In the genomic region with DNA sequence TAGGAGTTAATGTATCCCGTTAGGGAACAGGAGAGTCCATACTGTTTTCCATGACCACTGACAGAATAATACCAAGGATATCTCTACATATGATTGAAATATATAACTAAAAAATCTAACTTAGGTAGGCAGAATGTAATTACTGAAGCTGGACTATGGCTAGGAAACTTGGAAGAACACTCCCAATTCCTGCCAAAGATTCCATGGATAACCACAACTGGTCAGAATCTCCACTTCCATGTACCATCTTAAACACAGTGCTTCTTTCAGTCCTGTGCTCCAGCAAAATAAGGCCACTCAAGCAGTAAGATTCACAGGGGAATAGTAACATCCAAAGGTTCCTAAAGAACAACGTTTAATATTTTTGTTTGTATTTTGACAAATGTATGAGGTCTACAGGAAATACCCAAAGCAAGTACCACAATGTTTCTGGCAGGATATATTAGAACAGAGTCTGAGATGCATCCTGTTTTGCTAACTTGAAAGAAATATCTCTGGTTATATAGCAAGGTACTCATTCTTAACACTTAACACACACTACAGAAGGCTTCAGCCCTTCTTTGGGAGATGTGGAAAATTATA, we compare ENCODE assay signal across 29 cellular contexts.
DNase-seq lines count a peak whose midpoint lies in the region; ATAC-seq and TF ChIP-seq lines count a peak whose summit lies in the region.
"Had no signal": no experiment of that assay in that cellular context is flagged by ENCODE, and none has a peak within 500 bp of the region (broad histone marks: within the 10 kb centered on the region; RNA-seq: fewer than 3 reads in every experiment).

No MANE protein-coding gene starts in this region.

- H3K27me3 Mint-ChIP-seq in endothelial cell (ENCODE audit: unreplicated experiment), result peaks cover 3% of the 10 kb centered on the region
- H3K27me3 Mint-ChIP-seq: activated naive CD8-positive, alpha-beta T cell treated with anti-CD3 and anti-CD28 coated beads, Interleukin-2, amount 50 U/mL, for 24 hours; B cell; stimulated activated naive CD8-positive, alpha-beta T cell treated with anti-CD3 and anti-CD28 coated beads, Interleukin-15, amount 100 ng/mL, for 72 hours; T-helper 17 cell had no signal

- H3K27ac Mint-ChIP-seq in endothelial cell (ENCODE audit: unreplicated experiment), result peak overlapping the region; percentile 61
- H3K27ac Mint-ChIP-seq: B cell; CD4-positive, alpha-beta memory T cell; stimulated activated naive CD8-positive, alpha-beta T cell treated with anti-CD3 and anti-CD28 coated beads, Interleukin-15, amount 100 ng/mL, for 72 hours; T-helper 17 cell had no signal

- ATAC-seq in RWPE2 (ENCODE audit: low read depth) (no peak), GM18511 (IDR thresholded peaks at IDR 0.05; ENCODE audit: unreplicated experiment) (no peak), GM21360 (IDR thresholded peaks at IDR 0.05; ENCODE audit: unreplicated experiment) (no peak)
- ATAC-seq: activated naive CD8-positive, alpha-beta T cell treated with anti-CD3 and anti-CD28 coated beads, Interleukin-2, amount 50 U/mL, for 24 hours; body of pancreas; heart left ventricle; PC-3; Right ventricle myocardium inferior; stimulated activated naive CD8-positive, alpha-beta T cell treated with anti-CD3 and anti-CD28 coated beads, Interleukin-15, amount 100 ng/mL, for 72 hours; T-helper 17 cell had no signal

- H3K36me3 ChIP-seq in RWPE2 (ENCODE audit: low read depth) (peaks cover 40% of the 10 kb centered on the region), osteoblast (ENCODE audit: insufficient read depth, low read length) (peaks cover 49% of the 10 kb centered on the region), spleen (no peaks in the 10 kb centered on the region)
- H3K36me3 ChIP-seq: heart left ventricle, right atrium auricular region had no signal

- H3K27me3 ChIP-seq in RWPE2 (ENCODE audit: insufficient read depth, poor library complexity, severe bottlenecking), result no peaks in the 10 kb centered on the region
- H3K27me3 ChIP-seq in osteoblast (ENCODE audit: insufficient read depth, low read length), result no peaks in the 10 kb centered on the region
- no peaks in the 10 kb centered on the region for H3K27me3 ChIP-seq in spleen (replicated peaks in 1 of 7)
- H3K27me3 ChIP-seq: body of pancreas, heart left ventricle, right atrium auricular region had no signal

- 59 to 71% (median 65%) methylated on average over 2 of the region's 2 CpGs for WGBS in spleen, 5 donors

- intact Hi-C loops in spleen (cut with DNase I; ENCODE audit: low total_unique reads), result no loop called here

- no peak overlapping the region for H3K4me2 ChIP-seq in osteoblast (ENCODE audit: insufficient read depth, low read length)

- H3K9me3 ChIP-seq in RWPE2 (ENCODE audit: severe bottlenecking) (no peaks in the 10 kb centered on the region), osteoblast (ENCODE audit: low read depth, low read length) (no peaks in the 10 kb centered on the region), spleen (no peaks in the 10 kb centered on the region)
- H3K9me3 ChIP-seq: body of pancreas, heart left ventricle, right atrium auricular region had no signal

- H3K9me3 Mint-ChIP-seq in endothelial cell (ENCODE audit: unreplicated experiment), result no peaks in the 10 kb centered on the region
- H3K9me3 Mint-ChIP-seq: activated naive CD8-positive, alpha-beta T cell treated with anti-CD3 and anti-CD28 coated beads, Interleukin-2, amount 50 U/mL, for 24 hours; CD4-positive, alpha-beta memory T cell; neural crest cell; stimulated activated naive CD8-positive, alpha-beta T cell treated with anti-CD3 and anti-CD28 coated beads, Interleukin-15, amount 100 ng/mL, for 72 hours had no signal

- no peak overlapping the region for H3K4me3 Mint-ChIP-seq in endothelial cell (ENCODE audit: unreplicated experiment)
- H3K4me3 Mint-ChIP-seq: activated naive CD8-positive, alpha-beta T cell treated with anti-CD3 and anti-CD28 coated beads, Interleukin-2, amount 50 U/mL, for 24 hours; B cell; CD4-positive, alpha-beta memory T cell; neural crest cell; stimulated activated naive CD8-positive, alpha-beta T cell treated with anti-CD3 and anti-CD28 coated beads, Interleukin-15, amount 100 ng/mL, for 72 hours; T-helper 17 cell had no signal

- TF ChIP-seq POLR2A in spleen (IDR thresholded peaks at IDR 0.05), result no peak

- H3K36me3 Mint-ChIP-seq in endothelial cell (ENCODE audit: low read depth, unreplicated experiment), result peaks cover 4% of the 10 kb centered on the region

- peak overlapping the region; percentile 100 for H3K27ac ChIP-seq in RWPE2 (ENCODE audit: poor library complexity, severe bottlenecking)
- H3K27ac ChIP-seq in osteoblast (ENCODE audit: low read depth, low read length), result peak overlapping the region; percentile 70
- H3K27ac ChIP-seq in spleen, result no peak overlapping the region
- H3K27ac ChIP-seq: body of pancreas, heart left ventricle, parathyroid adenoma, right atrium auricular region had no signal

- H4K20me1 ChIP-seq in osteoblast (ENCODE audit: insufficient read depth, low read length), result no peaks in the 10 kb centered on the region

- H3K4me1 ChIP-seq in RWPE2 (ENCODE audit: insufficient read depth, poor library complexity, severe bottlenecking), result peaks cover 24% of the 10 kb centered on the region
- peaks cover 49% of the 10 kb centered on the region for H3K4me1 ChIP-seq in osteoblast (ENCODE audit: insufficient read depth, low read length)
- no peaks in the 10 kb centered on the region for H3K4me1 ChIP-seq in spleen
- H3K4me1 ChIP-seq: body of pancreas, heart left ventricle, parathyroid adenoma, right atrium auricular region had no signal

- H3K4me3 ChIP-seq in RWPE2 (ENCODE audit: severe bottlenecking), result no peak overlapping the region
- H3K4me3 ChIP-seq in osteoblast (ENCODE audit: insufficient read depth, low read length), result no peak overlapping the region
- H3K4me3 ChIP-seq in spleen, result no peak overlapping the region
- H3K4me3 ChIP-seq: body of pancreas, heart left ventricle, lung, right atrium auricular region had no signal

- peaks cover 7% of the 10 kb centered on the region for H3K79me2 ChIP-seq in osteoblast (ENCODE audit: insufficient read depth, low read length)
- H3K79me2 ChIP-seq: parathyroid adenoma had no signal

- no peak overlapping the region for H2AFZ ChIP-seq in osteoblast (ENCODE audit: low read length)
- H2AFZ ChIP-seq: parathyroid adenoma had no signal

- peaks cover 18% of the 10 kb centered on the region for H3K4me1 Mint-ChIP-seq in endothelial cell (ENCODE audit: unreplicated experiment)
- H3K4me1 Mint-ChIP-seq: B cell; CD4-positive, alpha-beta memory T cell; T-helper 17 cell had no signal

- no peak for TF ChIP-seq CTCF in RWPE2 (IDR thresholded peaks at IDR 0.05; ENCODE audit: poor library complexity, severe bottlenecking)
- TF ChIP-seq CTCF in endothelial cell (IDR thresholded peaks at IDR 0.05; ENCODE audit: unreplicated experiment), result no peak
- no peak for TF ChIP-seq CTCF in osteoblast (IDR thresholded peaks at IDR 0.05; ENCODE audit: extremely low read depth, low read depth, low read length)
- no peak for TF ChIP-seq CTCF in spleen (IDR thresholded peaks at IDR 0.05 in 8 of 11, conservative IDR thresholded peaks at IDR 0.05 in 3 of 11)

- peak; percentile 35 for DNase-seq in EH (ENCODE audit: low read depth)
- no peak for DNase-seq in RWPE2 (ENCODE audit: low spot score)
- DNase-seq in endothelial cell (ENCODE audit: low spot score), result no peak
- DNase-seq in osteoblast (ENCODE audit: insufficient read length, low spot score, missing footprints), result no peak
- DNase-seq in DMS 273 treated with DMSO at 0.1 percent for 48 hours (lab: John Stamatoyannopoulos, UW), result no peak
- no peak for DNase-seq in spleen
- DNase-seq: activated CD4-positive, alpha-beta T cell treated with anti-CD3 and anti-CD28 coated beads, Interleukin-2, amount 50 U/mL, for 48 hours; activated naive CD4-positive, alpha-beta T cell; activated naive CD8-positive, alpha-beta T cell treated with anti-CD3 and anti-CD28 coated beads, Interleukin-2, amount 50 U/mL, for 24 hours; body of pancreas; CD4-positive, alpha-beta memory T cell; H7; heart left ventricle; KG1; MM.1S; NCI-H2029; NCI-H526; PC-3; stimulated activated CD8-positive, alpha-beta memory T cell treated with anti-CD3 and anti-CD28 coated beads, Interleukin-4, amount 100 ng/mL, for 48 hours; stimulated activated naive CD8-positive, alpha-beta T cell treated with anti-CD3 and anti-CD28 coated beads, Interleukin-15, amount 100 ng/mL, for 72 hours; T-helper 17 cell had no signal

Comparison
In these comparisons a context has a peak if more than half of its experiments do, and no peak if none do; other contexts are left out.
1. H3K27ac ChIP-seq: peak in RWPE2 (single experiment) and osteoblast (single experiment); none in spleen (0 of 8).